In genomic region chr11:11864803-11865202, GRCh38 we compare ENCODE assay signal across 16 cellular contexts. TPM values are rescaled to one million over a fixed set of nuclear protein-coding genes. Genes with fewer than 3 reads are reported as not detected.
DNase-seq lines count a peak whose midpoint lies in the region; ATAC-seq and TF ChIP-seq lines count a peak whose summit lies in the region.
"Had no signal": no experiment of that assay in that cellular context is flagged by ENCODE, and none has a peak within 500 bp of the region (broad histone marks: within the 10 kb centered on the region; RNA-seq: fewer than 3 reads in every experiment).

No MANE protein-coding gene starts in this region.

- POLR2A ChIA-PET in activated CD4-positive, alpha-beta T cell treated with anti-CD3 and anti-CD28 coated beads for 36 hours (lab: Charles Lee), result no interaction called here
- POLR2A ChIA-PET in T-cell (lab: Charles Lee), result no interaction called here

- DNase-seq in activated CD4-positive, alpha-beta T cell treated with anti-CD3 and anti-CD28 coated beads for 36 hours, result no peak
- no peak for DNase-seq in activated CD4-positive, alpha-beta T cell treated with anti-CD3 and anti-CD28 coated beads, Interleukin-2, amount 10 ng/mL, durations not matched to agents 24 days and 14 days
- DNase-seq in T-cell (no peak), endothelial cell (ENCODE audit: low spot score) (no peak), C1 segment of cervical spinal cord (lab: John Stamatoyannopoulos, UW) (no peak), cortex of kidney (lab: John Stamatoyannopoulos, UW) (no peak)
- DNase-seq: activated T-cell treated with anti-CD3 and anti-CD28 coated beads, Interleukin-2, amount 50 U/mL, for 72 hours; effector CD8-positive, alpha-beta T cell; esophagus squamous epithelium; NCI-H187; spleen; stimulated activated CD4-positive, alpha-beta T cell treated with anti-CD3 and anti-CD28 coated beads, Interleukin-4, amount 100 ng/mL, for 4 hours; upper lobe of left lung had no signal

- TF ChIP-seq CTCF in endothelial cell (IDR thresholded peaks at IDR 0.05; ENCODE audit: unreplicated experiment), result no peak

- peaks cover 9% of the 10 kb centered on the region for H3K9me3 Mint-ChIP-seq in activated CD4-positive, alpha-beta T cell treated with anti-CD3 and anti-CD28 coated beads for 36 hours (ENCODE audit: low read depth)
- peaks cover 17% of the 10 kb centered on the region for H3K9me3 Mint-ChIP-seq in activated CD4-positive, alpha-beta T cell treated with anti-CD3 and anti-CD28 coated beads, Interleukin-2, amount 10 ng/mL, durations not matched to agents 24 days and 14 days
- peaks cover 2 to 4% (median 3%) of the 10 kb centered on the region in 3 donors for H3K9me3 Mint-ChIP-seq in T-cell
- no peaks in the 10 kb centered on the region for H3K9me3 Mint-ChIP-seq in endothelial cell (ENCODE audit: unreplicated experiment)
- H3K9me3 Mint-ChIP-seq in stimulated activated memory B cell treated with anti-CD40 and anti-IgM and Interleukin-4, amounts not matched to agents 10 μg/mL and 1 μg/mL and 100 μg/mL, for 72 hours, result peaks cover 3% of the 10 kb centered on the region

- H3K4me3 Mint-ChIP-seq in activated CD4-positive, alpha-beta T cell treated with anti-CD3 and anti-CD28 coated beads for 36 hours, result no peak overlapping the region
- H3K4me3 Mint-ChIP-seq in activated CD4-positive, alpha-beta T cell treated with anti-CD3 and anti-CD28 coated beads, Interleukin-2, amount 10 ng/mL, durations not matched to agents 24 days and 14 days, result no peak overlapping the region
- H3K4me3 Mint-ChIP-seq in T-cell (peak overlapping the region in 2 of 3 donors; percentile 0 to 36), endothelial cell (ENCODE audit: unreplicated experiment) (no peak overlapping the region)
- H3K4me3 Mint-ChIP-seq in stimulated activated memory B cell treated with anti-CD40 and anti-IgM and Interleukin-4, amounts not matched to agents 10 μg/mL and 1 μg/mL and 100 μg/mL, for 72 hours, result no peak overlapping the region

- H3K36me3 Mint-ChIP-seq in activated CD4-positive, alpha-beta T cell treated with anti-CD3 and anti-CD28 coated beads for 36 hours (ENCODE audit: low read depth), result peaks cover 15% of the 10 kb centered on the region
- peaks cover 18% of the 10 kb centered on the region for H3K36me3 Mint-ChIP-seq in activated CD4-positive, alpha-beta T cell treated with anti-CD3 and anti-CD28 coated beads, Interleukin-2, amount 10 ng/mL, durations not matched to agents 24 days and 14 days (ENCODE audit: low read depth)
- H3K36me3 Mint-ChIP-seq in T-cell (peaks cover 18% of the 10 kb centered on the region), endothelial cell (ENCODE audit: low read depth, unreplicated experiment) (no peaks in the 10 kb centered on the region)
- H3K36me3 Mint-ChIP-seq in stimulated activated memory B cell treated with anti-CD40 and anti-IgM and Interleukin-4, amounts not matched to agents 10 μg/mL and 1 μg/mL and 100 μg/mL, for 72 hours, result peaks cover 25% of the 10 kb centered on the region

- peaks cover 68% of the 10 kb centered on the region for H3K4me1 Mint-ChIP-seq in activated CD4-positive, alpha-beta T cell treated with anti-CD3 and anti-CD28 coated beads for 36 hours
- peaks cover 32% of the 10 kb centered on the region for H3K4me1 Mint-ChIP-seq in activated CD4-positive, alpha-beta T cell treated with anti-CD3 and anti-CD28 coated beads, Interleukin-2, amount 10 ng/mL, durations not matched to agents 24 days and 14 days
- H3K4me1 Mint-ChIP-seq in T-cell, result peaks cover 74 to 80% (median 74%) of the 10 kb centered on the region in 3 donors
- H3K4me1 Mint-ChIP-seq in endothelial cell (ENCODE audit: unreplicated experiment), result peaks cover 29% of the 10 kb centered on the region
- H3K4me1 Mint-ChIP-seq in stimulated activated memory B cell treated with anti-CD40 and anti-IgM and Interleukin-4, amounts not matched to agents 10 μg/mL and 1 μg/mL and 100 μg/mL, for 72 hours, result peaks cover 62% of the 10 kb centered on the region

- no peaks in the 10 kb centered on the region for H3K27me3 Mint-ChIP-seq in activated CD4-positive, alpha-beta T cell treated with anti-CD3 and anti-CD28 coated beads for 36 hours
- H3K27me3 Mint-ChIP-seq in activated CD4-positive, alpha-beta T cell treated with anti-CD3 and anti-CD28 coated beads, Interleukin-2, amount 10 ng/mL, durations not matched to agents 24 days and 14 days, result no peaks in the 10 kb centered on the region
- H3K27me3 Mint-ChIP-seq in T-cell (no peaks in the 10 kb centered on the region), endothelial cell (ENCODE audit: unreplicated experiment) (no peaks in the 10 kb centered on the region)
- H3K27me3 Mint-ChIP-seq in stimulated activated memory B cell treated with anti-CD40 and anti-IgM and Interleukin-4, amounts not matched to agents 10 μg/mL and 1 μg/mL and 100 μg/mL, for 72 hours, result no peaks in the 10 kb centered on the region

- CTCF ChIA-PET in activated CD4-positive, alpha-beta T cell treated with anti-CD3 and anti-CD28 coated beads for 36 hours (lab: Charles Lee), result interaction anchor here (1.0 to 1.5 kb wide), 4 partner anchors 15 to 23 kb away, joined by 3 to 6 read pairs (median 5); partner anchors contain the start of gene USP47
- CTCF ChIA-PET in T-cell (lab: Charles Lee), result interaction anchor here (0.7 to 1.8 kb wide), 7 partner anchors 10 to 66 kb away, joined by 3 to 6 read pairs (median 3); partner anchors contain the start of gene USP47 (in 1 of the 2)

- peak overlapping the region; percentile 61 for H3K27ac Mint-ChIP-seq in activated CD4-positive, alpha-beta T cell treated with anti-CD3 and anti-CD28 coated beads for 36 hours
- H3K27ac Mint-ChIP-seq in activated CD4-positive, alpha-beta T cell treated with anti-CD3 and anti-CD28 coated beads, Interleukin-2, amount 10 ng/mL, durations not matched to agents 24 days and 14 days, result no peak overlapping the region
- H3K27ac Mint-ChIP-seq in T-cell (peak overlapping the region in 1 of 2 donors; percentile 45), endothelial cell (ENCODE audit: unreplicated experiment) (peak overlapping the region; percentile 45)
- peak overlapping the region; percentile 13 for H3K27ac Mint-ChIP-seq in stimulated activated memory B cell treated with anti-CD40 and anti-IgM and Interleukin-4, amounts not matched to agents 10 μg/mL and 1 μg/mL and 100 μg/mL, for 72 hours
- H3K27ac Mint-ChIP-seq: activated T-cell treated with anti-CD3 and anti-CD28 coated beads, Interleukin-2, amount 50 U/mL, for 72 hours had no signal

- ATAC-seq in activated CD4-positive, alpha-beta T cell treated with anti-CD3 and anti-CD28 coated beads for 36 hours, result peak; percentile 64
- ATAC-seq in T-cell (replicated peaks in 1 of 4) (peak in 2 of 4 experiments; percentile 45 to 94), HG02763 (IDR thresholded peaks at IDR 0.05; ENCODE audit: unreplicated experiment) (no peak)
- no peak for ATAC-seq in stimulated activated memory B cell treated with anti-CD40 and anti-IgM and Interleukin-4, amounts not matched to agents 10 μg/mL and 1 μg/mL and 100 μg/mL, for 72 hours
- ATAC-seq: activated T-cell treated with anti-CD3 and anti-CD28 coated beads, Interleukin-2, amount 50 U/mL, for 72 hours; gastroesophageal sphincter had no signal

- intact Hi-C loops in activated CD4-positive, alpha-beta T cell treated with anti-CD3 and anti-CD28 coated beads for 36 hours (cut with DNase I, micrococcal nuclease), result no loop called here
- intact Hi-C loops in activated CD4-positive, alpha-beta T cell treated with anti-CD3 and anti-CD28 coated beads, Interleukin-2, amount 10 ng/mL, durations not matched to agents 24 days and 14 days (cut with micrococcal nuclease), result no loop called here

RNA-seq across cellular contexts. Expression of gene USP47, which starts 23.0 kb away (rescaled TPM):
- 10 to 100 TPM; 43.3 to 56.3 TPM for total RNA-seq in activated CD4-positive, alpha-beta T cell treated with anti-CD3 and anti-CD28 coated beads for 36 hours
- 51.9 and 54.0 TPM in 2 replicates for total RNA-seq in activated CD4-positive, alpha-beta T cell treated with anti-CD3 and anti-CD28 coated beads, Interleukin-2, amount 10 ng/mL, durations not matched to agents 24 days and 14 days
- total RNA-seq in T-cell, result 10 to 100 TPM; 49.3 to 77.6 (median 58.6) TPM
- total RNA-seq in endothelial cell (ENCODE audit: unreplicated experiment), result 45.1 TPM

Comparison
In these comparisons a context has a peak if more than half of its experiments do, and no peak if none do; other contexts are left out.
1. H3K4me3 Mint-ChIP-seq: peak in T-cell (2 of 3); none in activated CD4-positive, alpha-beta T cell treated with anti-CD3 and anti-CD28 coated beads for 36 hours (single experiment), activated CD4-positive, alpha-beta T cell treated with anti-CD3 and anti-CD28 coated beads, Interleukin-2, amount 10 ng/mL, durations not matched to agents 24 days and 14 days (single experiment), endothelial cell (single experiment) and stimulated activated memory B cell treated with anti-CD40 and anti-IgM and Interleukin-4, amounts not matched to agents 10 μg/mL and 1 μg/mL and 100 μg/mL, for 72 hours (single experiment).